ENCODE assay signal across 24 cellular contexts in the genomic region with DNA sequence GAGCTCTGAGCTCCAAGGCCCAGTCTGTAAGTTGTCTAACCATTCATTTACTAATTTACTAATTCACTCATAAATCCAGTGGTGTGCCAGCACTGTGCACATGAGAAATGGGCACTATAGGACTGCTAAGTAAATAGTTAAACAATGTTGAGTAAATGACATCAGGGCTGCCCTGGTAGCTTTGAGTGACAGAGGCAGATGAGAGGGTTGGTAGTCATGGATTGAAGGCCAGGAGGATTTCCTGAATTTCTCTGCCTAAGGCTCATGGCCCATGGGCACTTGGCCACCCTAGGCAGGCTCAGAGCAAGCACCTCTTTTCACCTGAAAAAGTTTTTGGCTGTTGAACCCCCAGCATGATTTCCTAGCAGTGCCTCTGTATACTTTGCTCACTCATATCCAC.
"Had no signal": no experiment of that assay in that cellular context is flagged by ENCODE, and none has a peak within 500 bp of the region (broad histone marks: within the 10 kb centered on the region; RNA-seq: fewer than 3 reads in every experiment).

No MANE protein-coding gene starts in this region.

- H3K27ac ChIP-seq: dorsolateral prefrontal cortex, left lung, neutrophil, pancreas, right lobe of liver, suprapubic skin, transverse colon, upper lobe of right lung, uterus had no signal

- H3K4me1 Mint-ChIP-seq: natural killer cell; neural crest cell; stimulated activated naive CD8-positive, alpha-beta T cell treated with anti-CD3 and anti-CD28 coated beads, Interleukin-15, amount 100 ng/mL, for 72 hours had no signal

- H3K36me3 Mint-ChIP-seq: natural killer cell had no signal

- H3K9me3 Mint-ChIP-seq: natural killer cell had no signal

- H3K27ac Mint-ChIP-seq: natural killer cell; stimulated activated naive CD8-positive, alpha-beta T cell treated with anti-CD3 and anti-CD28 coated beads, Interleukin-15, amount 100 ng/mL, for 72 hours had no signal

- H3K4me3 Mint-ChIP-seq: natural killer cell; neural crest cell; stimulated activated naive CD8-positive, alpha-beta T cell treated with anti-CD3 and anti-CD28 coated beads, Interleukin-15, amount 100 ng/mL, for 72 hours had no signal

- DNase-seq: dorsolateral prefrontal cortex; effector CD4-positive, alpha-beta T cell; head of caudate nucleus; kidney; left cardiac atrium; left lung; mesenchymal stem cell; midbrain; natural killer cell; pancreas; retina; right lobe of liver; stimulated activated CD4-positive, alpha-beta T cell treated with anti-CD3 and anti-CD28 coated beads, Interleukin-12 subunit alpha, Interleukin-12 subunit beta, amount 100 ng/mL, for 4 hours; stimulated activated CD4-positive, alpha-beta T cell treated with anti-CD3 and anti-CD28 coated beads, Interleukin-1b, Interleukin-23, amount 100 ng/mL, for 48 hours; stimulated activated CD4-positive, alpha-beta T cell treated with anti-CD3 and anti-CD28 coated beads, Interleukin-4, amount 100 ng/mL, for 1 hour; stimulated activated CD8-positive, alpha-beta memory T cell treated with anti-CD3 and anti-CD28 coated beads, Interleukin-4, amount 100 ng/mL, for 48 hours; stimulated activated naive CD4-positive, alpha-beta T cell; stimulated activated naive CD8-positive, alpha-beta T cell treated with anti-CD3 and anti-CD28 coated beads, Interleukin-15, amount 100 ng/mL, for 72 hours; transverse colon; upper lobe of right lung; uterus had no signal
